Comparison of ENCODE assay signal across 22 cellular contexts in the genomic region with DNA sequence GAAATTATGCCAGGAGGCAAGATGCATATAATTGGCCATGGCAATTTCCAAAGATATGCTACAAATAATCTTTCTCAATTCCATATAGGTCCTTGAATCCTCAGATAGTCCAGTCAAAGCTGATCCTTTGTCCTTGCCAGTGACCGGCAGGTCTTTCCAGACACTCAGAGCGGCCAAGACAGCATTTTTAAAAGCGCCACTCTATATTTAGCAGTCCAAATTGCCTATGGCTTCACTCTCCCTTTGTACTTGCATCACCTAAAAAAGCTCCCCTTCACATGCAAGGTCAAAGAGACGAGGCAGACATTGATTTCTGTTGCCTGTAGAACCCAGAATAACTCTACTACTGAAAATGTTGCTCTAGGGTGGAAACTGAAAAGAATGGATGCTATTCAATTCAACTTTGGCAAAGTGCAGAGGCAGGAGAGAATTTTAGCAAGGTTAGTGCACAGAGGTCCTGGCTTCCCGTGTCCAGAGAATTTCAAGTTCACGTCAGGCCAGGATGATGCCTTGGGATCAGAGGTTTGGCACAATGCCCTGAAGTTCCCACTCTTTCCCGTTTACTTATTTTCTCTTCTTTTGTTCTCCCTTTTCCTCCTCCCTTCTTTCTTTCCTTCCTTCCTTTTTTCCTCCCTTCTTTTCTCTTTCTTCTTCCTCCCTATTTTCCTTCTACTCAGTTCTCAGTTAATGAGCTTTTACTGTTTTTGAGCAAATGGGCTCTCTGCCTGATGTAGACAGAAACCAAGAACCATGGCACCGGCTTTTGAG.
"Had no signal": no experiment of that assay in that cellular context is flagged by ENCODE, and none has a peak within 500 bp of the region (broad histone marks: within the 10 kb centered on the region; RNA-seq: fewer than 3 reads in every experiment).

No MANE protein-coding gene starts in this region.

- H3K4me1 ChIP-seq: gastrocnemius medialis, pancreas, upper lobe of left lung had no signal

- H3K4me3 ChIP-seq: coronary artery, esophagus squamous epithelium, gastrocnemius medialis, pancreas, thoracic aorta, upper lobe of left lung had no signal

- H3K27me3 ChIP-seq: esophagus squamous epithelium, gastrocnemius medialis, pancreas, upper lobe of left lung had no signal

- DNase-seq: activated B cell treated with CpG ODN at 0.5 μM for 24 hours; activated CD4-positive, alpha-beta T cell treated with anti-CD3 and anti-CD28 coated beads for 4 hours; activated CD4-positive, alpha-beta T cell treated with anti-CD3 and anti-CD28 coated beads, Interleukin-2, amount 50 U/mL, for 48 hours; activated naive CD4-positive, alpha-beta T cell treated with Interleukin-2 at 50 U/mL for 16 hours; activated naive CD8-positive, alpha-beta T cell treated with anti-CD3 and anti-CD28 coated beads for 36 hours; activated T-cell treated with anti-CD3 and anti-CD28 coated beads, Interleukin-2, amount 50 U/mL, for 48 hours; cerebellar nuclear complex; esophagus squamous epithelium; gastrocnemius medialis; islet precursor cell; pancreas; small intestine; stimulated activated CD4-positive, alpha-beta T cell treated with anti-CD3 and anti-CD28 coated beads, Interleukin-2, amount 100 ng/mL, for 48 hours; stimulated activated CD8-positive, alpha-beta memory T cell treated with anti-CD3 and anti-CD28 coated beads, Interleukin-4, amount 100 ng/mL, for 48 hours; stimulated activated naive B cell treated with anti-CD40 and anti-IgM and Interleukin-4, amounts not matched to agents 10 μg/mL and 1 μg/mL and 100 μg/mL, for 72 hours; T-helper 17 cell; upper lobe of left lung had no signal

- FAIRE-seq: astrocyte, pancreas, small intestine had no signal

- H3K36me3 ChIP-seq: esophagus squamous epithelium, gastrocnemius medialis, pancreas, thoracic aorta, upper lobe of left lung had no signal

- H3K27ac ChIP-seq: coronary artery, esophagus squamous epithelium, gastrocnemius medialis, pancreas, upper lobe of left lung had no signal

- ATAC-seq: gastrocnemius medialis; natural killer cell treated with Interleukin-12 subunit alpha and Interleukin-12 subunit beta and Interleukin-15 and Interleukin-18, amount 100 ng/mL, for 72 hours; pancreas; sciatic nerve; stimulated activated naive B cell treated with anti-CD40 and anti-IgM and Interleukin-4, amounts not matched to agents 10 μg/mL and 1 μg/mL and 100 μg/mL, for 72 hours; T-helper 17 cell had no signal

- H3K9me3 ChIP-seq: gastrocnemius medialis, pancreas, thoracic aorta, upper lobe of left lung had no signal
